22 cellular contexts compared by ENCODE assay signal in genomic region chr21:43988506-43989230, GRCh38. TPM values are rescaled to one million over a fixed set of nuclear protein-coding genes. Genes with fewer than 3 reads are reported as not detected.
A peak's percentile ranks its signal among the peaks of the same experiment; 100 is the strongest.
DNase-seq lines count a peak whose midpoint lies in the region; ATAC-seq, FAIRE-seq and TF ChIP-seq lines count a peak whose summit lies in the region.
"Had no signal": no experiment of that assay in that cellular context is flagged by ENCODE, and none has a peak within 500 bp of the region (broad histone marks: within the 10 kb centered on the region; RNA-seq: fewer than 3 reads in every experiment).

No MANE protein-coding gene starts in this region.

- no peaks in the 10 kb centered on the region for H3K9me3 Mint-ChIP-seq in WTC11
- H3K9me3 Mint-ChIP-seq in stimulated activated naive B cell treated with anti-CD40 and anti-IgM and Interleukin-4, amounts not matched to agents 10 μg/mL and 1 μg/mL and 100 μg/mL, for 72 hours: no peaks in the 10 kb centered on the region
- H3K9me3 Mint-ChIP-seq: CD8-positive, alpha-beta memory T cell had no signal

- no peak overlapping the region for H3K4me3 Mint-ChIP-seq in WTC11
- H3K4me3 Mint-ChIP-seq in stimulated activated naive B cell treated with anti-CD40 and anti-IgM and Interleukin-4, amounts not matched to agents 10 μg/mL and 1 μg/mL and 100 μg/mL, for 72 hours: no peak overlapping the region
- H3K4me3 Mint-ChIP-seq: CD8-positive, alpha-beta memory T cell had no signal

- POLR2A ChIA-PET in WTC11 (lab: Charles Lee): interaction anchor here (1.4 kb wide), 1 partner anchor 24 kb away, joined by 3 read pairs; the partner anchor contains the start of gene TRAPPC10

- DNase-seq in COLO668 (lab: John Stamatoyannopoulos, UW; ENCODE audit: unreplicated experiment) (peak; percentile 35), WTC11 (ENCODE audit: low spot score) (no peak), islet precursor cell (peak; percentile 51), SHP77 treated with DMSO at 0.1 percent for 48 hours (lab: John Stamatoyannopoulos, UW) (no peak), H54 (ENCODE audit: insufficient read length, low spot score) (no peak), MG63 (no peak)
- DNase-seq in stimulated activated naive B cell treated with anti-CD40 and anti-IgM and Interleukin-4, amounts not matched to agents 10 μg/mL and 1 μg/mL and 100 μg/mL, for 72 hours: no peak
- DNase-seq: AML-193; C1 segment of cervical spinal cord; CD8-positive, alpha-beta memory T cell; NCI-H1092 treated with DMSO at 0.1 percent for 48 hours; NCI-H1436 treated with DMSO at 0.1 percent for 48 hours; NCI-H1930; NCI-H226; NCI-H510A treated with DMSO at 0.1 percent for 48 hours; NCI-H748 treated with DMSO at 0.1 percent for 48 hours; PC-9; RPMI8226; SHP77 had no signal

- no peaks in the 10 kb centered on the region; the same call in 1 of the 2 replicates for H3K27me3 Mint-ChIP-seq in WTC11 (ENCODE audit: low read depth)
- no peaks in the 10 kb centered on the region for H3K27me3 Mint-ChIP-seq in stimulated activated naive B cell treated with anti-CD40 and anti-IgM and Interleukin-4, amounts not matched to agents 10 μg/mL and 1 μg/mL and 100 μg/mL, for 72 hours

- no peak overlapping the region for H3K4me3 ChIP-seq in MG63
- H3K4me3 ChIP-seq: PC-9, SK-N-MC had no signal

- CTCF ChIA-PET in WTC11 (lab: Charles Lee): interaction anchor here (1.2 kb wide), 1 partner anchor 13 kb away, joined by 4 read pairs; no protein-coding TSS in a partner anchor

- no peaks in the 10 kb centered on the region for H3K9me3 ChIP-seq in MG63

- no peak for ATAC-seq in WTC11
- no peak for ATAC-seq in stimulated activated naive B cell treated with anti-CD40 and anti-IgM and Interleukin-4, amounts not matched to agents 10 μg/mL and 1 μg/mL and 100 μg/mL, for 72 hours (replicated peaks)

- H3K36me3 ChIP-seq in MG63: no peaks in the 10 kb centered on the region; the same call in 1 of the 2 replicates

- no peak for FAIRE-seq in H54 (lab: Jason Lieb, UNC)
- FAIRE-seq: G401.6, GM18507 had no signal

- no peaks in the 10 kb centered on the region for H3K36me3 Mint-ChIP-seq in WTC11
- peaks cover 0 to 5% of the 10 kb centered on the region in 2 donors for H3K36me3 Mint-ChIP-seq in stimulated activated naive B cell treated with anti-CD40 and anti-IgM and Interleukin-4, amounts not matched to agents 10 μg/mL and 1 μg/mL and 100 μg/mL, for 72 hours

- TF ChIP-seq POLR2A in H54 (IDR thresholded peaks at IDR 0.05; ENCODE audit: low read depth, low read length): no peak

- peak overlapping the region; percentile 45; the same call in 1 of the 2 replicates for H3K27ac Mint-ChIP-seq in WTC11
- peak overlapping the region; percentile 17 for H3K27ac Mint-ChIP-seq in stimulated activated naive B cell treated with anti-CD40 and anti-IgM and Interleukin-4, amounts not matched to agents 10 μg/mL and 1 μg/mL and 100 μg/mL, for 72 hours

- peaks cover 14% of the 10 kb centered on the region for H3K4me1 Mint-ChIP-seq in WTC11
- H3K4me1 Mint-ChIP-seq in stimulated activated naive B cell treated with anti-CD40 and anti-IgM and Interleukin-4, amounts not matched to agents 10 μg/mL and 1 μg/mL and 100 μg/mL, for 72 hours: peaks cover 7 to 11% of the 10 kb centered on the region in 2 donors

- TF ChIP-seq CTCF in WTC11 (IDR thresholded peaks at IDR 0.05): no peak

- no peaks in the 10 kb centered on the region for H3K27me3 ChIP-seq in MG63

TF ChIP-seq in WTC11, 78 proteins besides CTCF, POLR2A, EP300 and RAD21 (continues in another document):
- TF ChIP-seq FOXP1 (CRISPR knock-in tag; IDR thresholded peaks at IDR 0.05; ENCODE audit: borderline replicate concordance): no peak
- TF ChIP-seq SMAD3 (CRISPR knock-in tag; IDR thresholded peaks at IDR 0.05; ENCODE audit: borderline replicate concordance): no peak
- TF ChIP-seq ATF1 (CRISPR knock-in tag; IDR thresholded peaks at IDR 0.05): no peak
- TF ChIP-seq PRRX2 (CRISPR knock-in tag; IDR thresholded peaks at IDR 0.05): no peak
- no peak for TF ChIP-seq ARID4B (CRISPR knock-in tag; IDR thresholded peaks at IDR 0.05; ENCODE audit: borderline replicate concordance)
- no peak for TF ChIP-seq TP53 (CRISPR knock-in tag; IDR thresholded peaks at IDR 0.05)
- no peak for TF ChIP-seq GRHL2 (CRISPR knock-in tag; IDR thresholded peaks at IDR 0.05; ENCODE audit: insufficient replicate concordance, severe bottlenecking)
- TF ChIP-seq STAT6 (CRISPR knock-in tag; conservative IDR thresholded peaks at IDR 0.05; ENCODE audit: low read depth): no peak
- no peak for TF ChIP-seq ESRRA (CRISPR knock-in tag; IDR thresholded peaks at IDR 0.05; ENCODE audit: borderline replicate concordance)
- no peak for TF ChIP-seq ATF2 (CRISPR knock-in tag; IDR thresholded peaks at IDR 0.05; ENCODE audit: borderline replicate concordance, low read depth)

RNA-seq across cellular contexts. Expression of gene TRAPPC10, which starts 23.4 kb away (rescaled TPM):
- 29.3 to 34.5 TPM (median 29.7 TPM) in 3 replicates for total RNA-seq in WTC11 (2021)
- total RNA-seq in MG63 (2014; rRNA removed; shearing (Covaris generic); ENCODE audit: low replicate concordance): 18.3 and 33.7 TPM in 2 replicates

Comparison
In these comparisons a context has a peak if more than half of its experiments do, and no peak if none do; other contexts are left out.
1. DNase-seq: peak in COLO668 (single experiment) and islet precursor cell (single experiment); none in WTC11 (single experiment), stimulated activated naive B cell treated with anti-CD40 and anti-IgM and Interleukin-4, amounts not matched to agents 10 μg/mL and 1 μg/mL and 100 μg/mL, for 72 hours (single experiment), SHP77 treated with DMSO at 0.1 percent for 48 hours (single experiment), H54 (single experiment) and MG63 (single experiment).